Comparison of ENCODE assay signal across 18 cellular contexts in genomic region chr19:45156231-45156630, GRCh38. TPM values are rescaled to one million over a fixed set of nuclear protein-coding genes. Genes with fewer than 3 reads are reported as not detected.
"Had no signal": no experiment of that assay in that cellular context is flagged by ENCODE, and none has a peak within 500 bp of the region (broad histone marks: within the 10 kb centered on the region; RNA-seq: fewer than 3 reads in every experiment).

No MANE protein-coding gene starts in this region.

- H3K4me1 ChIP-seq: foreskin keratinocyte had no signal

- H3K36me3 ChIP-seq: pancreas, thyroid gland had no signal

- H3K9me3 Mint-ChIP-seq: activated naive CD8-positive, alpha-beta T cell treated with anti-CD3 and anti-CD28 coated beads for 36 hours; activated T-helper 17 cell treated with anti-CD3 and anti-CD28 coated beads, Interleukin-2, amount 50 U/mL, for 72 hours; effector memory CD8-positive, alpha-beta T cell had no signal

- H3K9me3 ChIP-seq: pancreas, thyroid gland had no signal

- H3K27ac Mint-ChIP-seq: activated CD8-positive, alpha-beta T cell treated with anti-CD3 and anti-CD28 coated beads for 36 hours; activated naive CD8-positive, alpha-beta T cell treated with anti-CD3 and anti-CD28 coated beads for 36 hours; activated T-helper 17 cell treated with anti-CD3 and anti-CD28 coated beads, Interleukin-2, amount 50 U/mL, for 72 hours; stimulated activated naive B cell treated with anti-CD40 and anti-IgM and Interleukin-4, amounts not matched to agents 10 μg/mL and 1 μg/mL and 100 μg/mL, for 72 hours had no signal

- H3K27ac ChIP-seq: foreskin keratinocyte, hepatocyte, pancreas, thyroid gland had no signal

- ATAC-seq: activated CD8-positive, alpha-beta T cell treated with anti-CD3 and anti-CD28 coated beads for 36 hours; activated T-helper 17 cell treated with anti-CD3 and anti-CD28 coated beads, Interleukin-2, amount 50 U/mL, for 72 hours; effector memory CD8-positive, alpha-beta T cell; left cardiac atrium; naive thymus-derived CD4-positive, alpha-beta T cell; pancreas; stimulated activated naive B cell treated with anti-CD40 and anti-IgM and Interleukin-4, amounts not matched to agents 10 μg/mL and 1 μg/mL and 100 μg/mL, for 72 hours had no signal

- H3K36me3 Mint-ChIP-seq: brain had no signal

- H3K4me3 ChIP-seq: hepatocyte, pancreas, thyroid gland had no signal

- H3K4me3 Mint-ChIP-seq: activated CD8-positive, alpha-beta T cell treated with anti-CD3 and anti-CD28 coated beads for 36 hours; activated naive CD8-positive, alpha-beta T cell treated with anti-CD3 and anti-CD28 coated beads for 36 hours; activated T-helper 17 cell treated with anti-CD3 and anti-CD28 coated beads, Interleukin-2, amount 50 U/mL, for 72 hours; brain; effector memory CD8-positive, alpha-beta T cell; naive thymus-derived CD4-positive, alpha-beta T cell; stimulated activated naive B cell treated with anti-CD40 and anti-IgM and Interleukin-4, amounts not matched to agents 10 μg/mL and 1 μg/mL and 100 μg/mL, for 72 hours had no signal

- DNase-seq: activated CD4-positive, alpha-beta T cell treated with anti-CD3 and anti-CD28 coated beads for 48 hours; activated CD4-positive, CD25-positive, alpha-beta regulatory T cell; activated CD8-positive, alpha-beta T cell treated with anti-CD3 and anti-CD28 coated beads for 36 hours; activated naive CD4-positive, alpha-beta T cell; activated naive CD8-positive, alpha-beta T cell treated with anti-CD3 and anti-CD28 coated beads for 36 hours; activated T-cell treated with anti-CD3 and anti-CD28 coated beads, Interleukin-2, amount 50 U/mL, for 1 hour; effector memory CD8-positive, alpha-beta T cell; left cardiac atrium; mesendoderm; naive thymus-derived CD4-positive, alpha-beta T cell; stimulated activated naive B cell treated with anti-CD40 and anti-IgM and Interleukin-4, amounts not matched to agents 10 μg/mL and 1 μg/mL and 100 μg/mL, for 72 hours; thyroid gland had no signal

RNA-seq across cellular contexts. Expression of gene NKPD1, which starts 4.6 kb away (rescaled TPM):
- polyA plus RNA-seq: fibroblast of lung had no signal
